29 cellular contexts compared by ENCODE assay signal in genomic region chr2:108627911-108628567, GRCh38.
DNase-seq lines count a peak whose midpoint lies in the region; ATAC-seq and TF ChIP-seq lines count a peak whose summit lies in the region.
"Had no signal": no experiment of that assay in that cellular context is flagged by ENCODE, and none has a peak within 500 bp of the region (broad histone marks: within the 10 kb centered on the region; RNA-seq: fewer than 3 reads in every experiment).

No MANE protein-coding gene starts in this region.

- H3K4me1 Mint-ChIP-seq in T-helper 1 cell treated with Interleukin-12 subunit alpha and Interleukin-12 subunit beta and Interleukin-4 antibody, amounts not matched to agents 30 μg/mL and 1 μg/mL, for 36 hours (ENCODE audit: low read depth): peaks cover 71% of the 10 kb centered on the region
- peaks cover 54% of the 10 kb centered on the region for H3K4me1 Mint-ChIP-seq in stimulated activated naive CD8-positive, alpha-beta T cell treated with anti-CD3 and anti-CD28 coated beads, Interleukin-15, Interleukin-2, amounts not matched to agents 100 ng/mL and 50 ng/mL, for 24 hours (ENCODE audit: low read depth)
- peaks cover 73% of the 10 kb centered on the region for H3K4me1 Mint-ChIP-seq in stimulated activated naive CD8-positive, alpha-beta T cell treated with anti-CD3 and anti-CD28 coated beads, Interleukin-15, amount 100 ng/mL, for 72 hours
- peaks cover 60% of the 10 kb centered on the region for H3K4me1 Mint-ChIP-seq in activated T-helper 17 cell treated with anti-CD3 and anti-CD28 coated beads, Interleukin-2, amount 50 U/mL, for 72 hours
- peaks cover 51% of the 10 kb centered on the region for H3K4me1 Mint-ChIP-seq in stimulated activated memory B cell treated with anti-CD40 and anti-IgM and Interleukin-4, amounts not matched to agents 10 μg/mL and 1 μg/mL and 100 μg/mL, for 72 hours

- no peak overlapping the region for H3K27ac ChIP-seq in tibial nerve
- H3K27ac ChIP-seq: 22Rv1, adrenal gland, GM23248, neural progenitor cell, pancreas, SK-N-MC, skin epidermis had no signal

- no peak for TF ChIP-seq CTCF in tibial nerve (IDR thresholded peaks at IDR 0.05)

- H3K4me3 Mint-ChIP-seq in T-helper 1 cell treated with Interleukin-12 subunit alpha and Interleukin-12 subunit beta and Interleukin-4 antibody, amounts not matched to agents 30 μg/mL and 1 μg/mL, for 36 hours: peak overlapping the region; percentile 27
- no peak overlapping the region for H3K4me3 Mint-ChIP-seq in stimulated activated naive CD8-positive, alpha-beta T cell treated with anti-CD3 and anti-CD28 coated beads, Interleukin-15, Interleukin-2, amounts not matched to agents 100 ng/mL and 50 ng/mL, for 24 hours
- no peak overlapping the region for H3K4me3 Mint-ChIP-seq in stimulated activated naive CD8-positive, alpha-beta T cell treated with anti-CD3 and anti-CD28 coated beads, Interleukin-15, amount 100 ng/mL, for 72 hours
- H3K4me3 Mint-ChIP-seq in activated T-helper 17 cell treated with anti-CD3 and anti-CD28 coated beads, Interleukin-2, amount 50 U/mL, for 72 hours: peak overlapping the region; percentile 84
- no peak overlapping the region for H3K4me3 Mint-ChIP-seq in stimulated activated memory B cell treated with anti-CD40 and anti-IgM and Interleukin-4, amounts not matched to agents 10 μg/mL and 1 μg/mL and 100 μg/mL, for 72 hours
- H3K4me3 Mint-ChIP-seq: brain; dendritic cell treated with granulocyte-macrophage colony-stimulating factor and Interleukin-4, amounts not matched to agents 40 ng/mL and 50 ng/mL, for 4 days; neural progenitor cell had no signal

- TF ChIP-seq EP300 in tibial nerve (IDR thresholded peaks at IDR 0.05): no peak

- H3K36me3 Mint-ChIP-seq in T-helper 1 cell treated with Interleukin-12 subunit alpha and Interleukin-12 subunit beta and Interleukin-4 antibody, amounts not matched to agents 30 μg/mL and 1 μg/mL, for 36 hours (ENCODE audit: low read depth): peaks cover 17% of the 10 kb centered on the region
- no peaks in the 10 kb centered on the region for H3K36me3 Mint-ChIP-seq in stimulated activated naive CD8-positive, alpha-beta T cell treated with anti-CD3 and anti-CD28 coated beads, Interleukin-15, Interleukin-2, amounts not matched to agents 100 ng/mL and 50 ng/mL, for 24 hours (ENCODE audit: low read depth)
- H3K36me3 Mint-ChIP-seq in activated T-helper 17 cell treated with anti-CD3 and anti-CD28 coated beads, Interleukin-2, amount 50 U/mL, for 72 hours (ENCODE audit: low read depth): peaks cover 93% of the 10 kb centered on the region
- H3K36me3 Mint-ChIP-seq in stimulated activated memory B cell treated with anti-CD40 and anti-IgM and Interleukin-4, amounts not matched to agents 10 μg/mL and 1 μg/mL and 100 μg/mL, for 72 hours: peaks cover 6% of the 10 kb centered on the region
- H3K36me3 Mint-ChIP-seq: brain had no signal

- peaks cover 0 to 51% (median 5%) of the 10 kb centered on the region in 4 donors for H3K4me1 ChIP-seq in tibial nerve

- no peaks in the 10 kb centered on the region for H3K9me3 Mint-ChIP-seq in T-helper 1 cell treated with Interleukin-12 subunit alpha and Interleukin-12 subunit beta and Interleukin-4 antibody, amounts not matched to agents 30 μg/mL and 1 μg/mL, for 36 hours
- H3K9me3 Mint-ChIP-seq in stimulated activated naive CD8-positive, alpha-beta T cell treated with anti-CD3 and anti-CD28 coated beads, Interleukin-15, Interleukin-2, amounts not matched to agents 100 ng/mL and 50 ng/mL, for 24 hours: no peaks in the 10 kb centered on the region
- H3K9me3 Mint-ChIP-seq in stimulated activated naive CD8-positive, alpha-beta T cell treated with anti-CD3 and anti-CD28 coated beads, Interleukin-15, amount 100 ng/mL, for 72 hours: no peaks in the 10 kb centered on the region
- H3K9me3 Mint-ChIP-seq in activated T-helper 17 cell treated with anti-CD3 and anti-CD28 coated beads, Interleukin-2, amount 50 U/mL, for 72 hours: no peaks in the 10 kb centered on the region
- no peaks in the 10 kb centered on the region for H3K9me3 Mint-ChIP-seq in stimulated activated memory B cell treated with anti-CD40 and anti-IgM and Interleukin-4, amounts not matched to agents 10 μg/mL and 1 μg/mL and 100 μg/mL, for 72 hours
- H3K9me3 Mint-ChIP-seq: brain; dendritic cell treated with granulocyte-macrophage colony-stimulating factor and Interleukin-4, amounts not matched to agents 40 ng/mL and 50 ng/mL, for 4 days; neural progenitor cell had no signal

- peak overlapping the region; percentile 18 for H3K27ac Mint-ChIP-seq in T-helper 1 cell treated with Interleukin-12 subunit alpha and Interleukin-12 subunit beta and Interleukin-4 antibody, amounts not matched to agents 30 μg/mL and 1 μg/mL, for 36 hours
- H3K27ac Mint-ChIP-seq in stimulated activated naive CD8-positive, alpha-beta T cell treated with anti-CD3 and anti-CD28 coated beads, Interleukin-15, Interleukin-2, amounts not matched to agents 100 ng/mL and 50 ng/mL, for 24 hours: peak overlapping the region; percentile 2
- H3K27ac Mint-ChIP-seq in stimulated activated naive CD8-positive, alpha-beta T cell treated with anti-CD3 and anti-CD28 coated beads, Interleukin-15, amount 100 ng/mL, for 72 hours: no peak overlapping the region
- H3K27ac Mint-ChIP-seq in activated T-helper 17 cell treated with anti-CD3 and anti-CD28 coated beads, Interleukin-2, amount 50 U/mL, for 72 hours: peak overlapping the region; percentile 71
- H3K27ac Mint-ChIP-seq in stimulated activated memory B cell treated with anti-CD40 and anti-IgM and Interleukin-4, amounts not matched to agents 10 μg/mL and 1 μg/mL and 100 μg/mL, for 72 hours: peak overlapping the region; percentile 45
- H3K27ac Mint-ChIP-seq: dendritic cell treated with granulocyte-macrophage colony-stimulating factor and Interleukin-4, amounts not matched to agents 40 ng/mL and 50 ng/mL, for 4 days; neural progenitor cell had no signal

- H3K27me3 Mint-ChIP-seq in T-helper 1 cell treated with Interleukin-12 subunit alpha and Interleukin-12 subunit beta and Interleukin-4 antibody, amounts not matched to agents 30 μg/mL and 1 μg/mL, for 36 hours (ENCODE audit: low read depth): no peaks in the 10 kb centered on the region
- no peaks in the 10 kb centered on the region for H3K27me3 Mint-ChIP-seq in stimulated activated naive CD8-positive, alpha-beta T cell treated with anti-CD3 and anti-CD28 coated beads, Interleukin-15, Interleukin-2, amounts not matched to agents 100 ng/mL and 50 ng/mL, for 24 hours
- no peaks in the 10 kb centered on the region for H3K27me3 Mint-ChIP-seq in stimulated activated naive CD8-positive, alpha-beta T cell treated with anti-CD3 and anti-CD28 coated beads, Interleukin-15, amount 100 ng/mL, for 72 hours
- H3K27me3 Mint-ChIP-seq in activated T-helper 17 cell treated with anti-CD3 and anti-CD28 coated beads, Interleukin-2, amount 50 U/mL, for 72 hours: no peaks in the 10 kb centered on the region
- no peaks in the 10 kb centered on the region for H3K27me3 Mint-ChIP-seq in stimulated activated memory B cell treated with anti-CD40 and anti-IgM and Interleukin-4, amounts not matched to agents 10 μg/mL and 1 μg/mL and 100 μg/mL, for 72 hours
- H3K27me3 Mint-ChIP-seq: brain; dendritic cell treated with granulocyte-macrophage colony-stimulating factor and Interleukin-4, amounts not matched to agents 40 ng/mL and 50 ng/mL, for 4 days had no signal

- H3K9me3 ChIP-seq in tibial nerve: no peaks in the 10 kb centered on the region
- H3K9me3 ChIP-seq: adrenal gland, pancreas had no signal

- no peaks in the 10 kb centered on the region for H3K27me3 ChIP-seq in tibial nerve
- H3K27me3 ChIP-seq: adrenal gland, neural progenitor cell, pancreas had no signal

- TF ChIP-seq POLR2A in tibial nerve (IDR thresholded peaks at IDR 0.05): no peak

- WGBS in tibial nerve, 2 donors: 80 to 85% methylated on average over 4 of the region's 4 CpGs

- ATAC-seq in stimulated activated naive CD8-positive, alpha-beta T cell treated with anti-CD3 and anti-CD28 coated beads, Interleukin-15, amount 100 ng/mL, for 72 hours: no peak
- ATAC-seq in activated T-helper 17 cell treated with anti-CD3 and anti-CD28 coated beads, Interleukin-2, amount 50 U/mL, for 72 hours (replicated peaks): peak; percentile 40
- ATAC-seq in stimulated activated memory B cell treated with anti-CD40 and anti-IgM and Interleukin-4, amounts not matched to agents 10 μg/mL and 1 μg/mL and 100 μg/mL, for 72 hours: no peak
- ATAC-seq: left colon, pancreas had no signal

- no peaks in the 10 kb centered on the region for H3K36me3 ChIP-seq in tibial nerve
- H3K36me3 ChIP-seq: adrenal gland, neural progenitor cell, pancreas had no signal

- no peak overlapping the region for H3K4me3 ChIP-seq in tibial nerve
- H3K4me3 ChIP-seq: adrenal gland, GM23248, neural progenitor cell, pancreas, SK-N-MC, skin epidermis had no signal

- DNase-seq in T-helper 1 cell (no peak), middle frontal gyrus (ENCODE audit: extremely low spot score, low spot score) (no peak), tibial nerve (ENCODE audit: low spot score in 2 of 2) (no peak)
- no peak for DNase-seq in stimulated activated naive CD8-positive, alpha-beta T cell treated with anti-CD3 and anti-CD28 coated beads, Interleukin-15, amount 100 ng/mL, for 72 hours
- DNase-seq: activated CD4-positive, alpha-beta T cell treated with anti-CD3 and anti-CD28 coated beads for 48 hours; activated CD8-positive, alpha-beta memory T cell treated with anti-CD3 and anti-CD28 coated beads, Interleukin-2, amount 50 U/mL, for 4 hours; activated gamma-delta T cell treated with Interleukin-2 at 50 U/mL for 16 hours; adrenal gland; C1 segment of cervical spinal cord; DMS79 treated with DMSO at 0.1 percent for 48 hours; GF-D8; GM23248; left colon; NCI-H1092; NCI-H1694; NCI-H446; NCI-H748 treated with DMSO at 0.1 percent for 48 hours; pancreas; stimulated activated naive CD4-positive, alpha-beta T cell had no signal

Comparison
In these comparisons a context has a peak if more than half of its experiments do, and no peak if none do; other contexts are left out.
1. H3K27ac Mint-ChIP-seq: peak in T-helper 1 cell treated with Interleukin-12 subunit alpha and Interleukin-12 subunit beta and Interleukin-4 antibody, amounts not matched to agents 30 μg/mL and 1 μg/mL, for 36 hours (single experiment), stimulated activated naive CD8-positive, alpha-beta T cell treated with anti-CD3 and anti-CD28 coated beads, Interleukin-15, Interleukin-2, amounts not matched to agents 100 ng/mL and 50 ng/mL, for 24 hours (single experiment), activated T-helper 17 cell treated with anti-CD3 and anti-CD28 coated beads, Interleukin-2, amount 50 U/mL, for 72 hours (single experiment) and stimulated activated memory B cell treated with anti-CD40 and anti-IgM and Interleukin-4, amounts not matched to agents 10 μg/mL and 1 μg/mL and 100 μg/mL, for 72 hours (single experiment); none in stimulated activated naive CD8-positive, alpha-beta T cell treated with anti-CD3 and anti-CD28 coated beads, Interleukin-15, amount 100 ng/mL, for 72 hours (0 of 2).
2. H3K4me3 Mint-ChIP-seq: peak in T-helper 1 cell treated with Interleukin-12 subunit alpha and Interleukin-12 subunit beta and Interleukin-4 antibody, amounts not matched to agents 30 μg/mL and 1 μg/mL, for 36 hours (single experiment) and activated T-helper 17 cell treated with anti-CD3 and anti-CD28 coated beads, Interleukin-2, amount 50 U/mL, for 72 hours (single experiment); none in stimulated activated naive CD8-positive, alpha-beta T cell treated with anti-CD3 and anti-CD28 coated beads, Interleukin-15, Interleukin-2, amounts not matched to agents 100 ng/mL and 50 ng/mL, for 24 hours (single experiment), stimulated activated naive CD8-positive, alpha-beta T cell treated with anti-CD3 and anti-CD28 coated beads, Interleukin-15, amount 100 ng/mL, for 72 hours (0 of 2) and stimulated activated memory B cell treated with anti-CD40 and anti-IgM and Interleukin-4, amounts not matched to agents 10 μg/mL and 1 μg/mL and 100 μg/mL, for 72 hours (single experiment).